Comparison of ENCODE assay signal across 8 cellular contexts in genomic region chr3:113838631-113839209, GRCh38. TPM values are rescaled to one million over a fixed set of nuclear protein-coding genes. Genes with fewer than 3 reads are reported as not detected.
DNase-seq lines count a peak whose midpoint lies in the region; ATAC-seq and FAIRE-seq lines count a peak whose summit lies in the region.

GRAMD1C (plus strand) TSS chr3:113838788; CDS start chr3:113838910, 122 bp downstream.

- peak; percentile 86 for FAIRE-seq in GM19239 (lab: Jason Lieb, UNC)

- DNase-seq in Ammon's horn (ENCODE audit: low spot score) (peak; percentile 92), GM19239 (ENCODE audit: insufficient read length, low spot score) (peak; percentile 80), NCI-H446 treated with DMSO at 0.1 percent for 48 hours (lab: John Stamatoyannopoulos, UW) (peak; percentile 88), cerebellum (ENCODE audit: low spot score) (peak; percentile 78), kidney tubule cell (ENCODE audit: low spot score) (peak; percentile 90)
- DNase-seq in activated CD4-positive, alpha-beta T cell treated with anti-CD3 and anti-CD28 coated beads for 1 hour = peak; percentile 77
- peak; percentile 61 to 65 for DNase-seq in stimulated activated CD4-positive, alpha-beta T cell treated with anti-CD3 and anti-CD28 coated beads, Interleukin-1b, Interleukin-23, amount 100 ng/mL, for 1 hour (ENCODE audit: low read depth in 2 of 2)

- ATAC-seq in HG03439 (IDR thresholded peaks at IDR 0.05; ENCODE audit: unreplicated experiment) = peak; percentile 92

RNA-seq across cellular contexts. Expression of gene GRAMD1C, which starts in this region (rescaled TPM):
- total RNA-seq in cerebellum = 11.6 TPM

Comparison
In these comparisons a context has a peak if more than half of its experiments do, and no peak if none do; other contexts are left out.
1. Peak in every context shown above with its lines: DNase-seq and ATAC-seq.